Comparison of ENCODE assay signal across 14 cellular contexts in genomic region chr10:3897156-3897555, GRCh38.
DNase-seq lines count a peak whose midpoint lies in the region; ATAC-seq and TF ChIP-seq lines count a peak whose summit lies in the region.
"Had no signal": no experiment of that assay in that cellular context is flagged by ENCODE, and none has a peak within 500 bp of the region (broad histone marks: within the 10 kb centered on the region; RNA-seq: fewer than 3 reads in every experiment).

No MANE protein-coding gene starts in this region.

- no peaks in the 10 kb centered on the region for H3K27me3 ChIP-seq in osteoblast (ENCODE audit: insufficient read depth, low read length)

- no peak for TF ChIP-seq CTCF in osteoblast (IDR thresholded peaks at IDR 0.05; ENCODE audit: extremely low read depth, low read depth, low read length)

- H3K79me2 ChIP-seq in osteoblast (ENCODE audit: insufficient read depth, low read length) = no peaks in the 10 kb centered on the region

- no peaks in the 10 kb centered on the region for H3K36me3 ChIP-seq in osteoblast (ENCODE audit: insufficient read depth, low read length)

- H3K4me1 ChIP-seq in osteoblast (ENCODE audit: insufficient read depth, low read length) = peaks cover 24% of the 10 kb centered on the region

- ATAC-seq in HG03097 (IDR thresholded peaks at IDR 0.05; ENCODE audit: low FRiP score, unreplicated experiment) = no peak
- no peak for ATAC-seq in HG02763 (IDR thresholded peaks at IDR 0.05; ENCODE audit: unreplicated experiment)

- peak overlapping the region; percentile 60 for H3K4me2 ChIP-seq in osteoblast (ENCODE audit: insufficient read depth, low read length)

- no peak overlapping the region for H3K4me3 ChIP-seq in osteoblast (ENCODE audit: insufficient read depth, low read length)

- H3K27ac ChIP-seq in osteoblast (ENCODE audit: low read depth, low read length) = peak overlapping the region; percentile 83

- H4K20me1 ChIP-seq in osteoblast (ENCODE audit: insufficient read depth, low read length) = no peaks in the 10 kb centered on the region

- DNase-seq in EL = peak; percentile 84
- DNase-seq in RPMI7951 (ENCODE audit: low read depth) = peak; percentile 36
- peak; percentile 62 for DNase-seq in dedifferentiated amniotic fluid mesenchymal stem cell (ENCODE audit: extremely low spot score)
- peak; percentile 69 for DNase-seq in osteoblast (ENCODE audit: insufficient read length, low spot score, missing footprints)
- no peak for DNase-seq in mucosa of gallbladder (ENCODE audit: low spot score)
- DNase-seq in SKM-1 treated with dmso at 0.1 percent for 144 hours (lab: John Stamatoyannopoulos, UW; ENCODE audit: unreplicated experiment) = no peak
- DNase-seq: activated CD4-positive, CD25-positive, alpha-beta regulatory T cell treated with anti-CD3 and anti-CD28 coated beads, Interleukin-2, amount 50 U/mL, for 72 hours; activated naive CD8-positive, alpha-beta T cell treated with anti-CD3 and anti-CD28 coated beads for 36 hours; cortex of kidney; DND-41; NCI-H2081 treated with DMSO at 0.1 percent for 48 hours; stimulated activated CD4-positive, alpha-beta T cell treated with anti-CD3 and anti-CD28 coated beads, Interleukin-15, amount 100 ng/mL, for 24 hours had no signal

- H2AFZ ChIP-seq in osteoblast (ENCODE audit: low read length) = no peak overlapping the region

- H3K9me3 ChIP-seq in osteoblast (ENCODE audit: low read depth, low read length) = no peaks in the 10 kb centered on the region

Comparison
In these comparisons a context has a peak if more than half of its experiments do, and no peak if none do; other contexts are left out.
1. DNase-seq: peak in EL (single experiment), RPMI7951 (single experiment), dedifferentiated amniotic fluid mesenchymal stem cell (single experiment) and osteoblast (single experiment); none in mucosa of gallbladder (single experiment) and SKM-1 treated with dmso at 0.1 percent for 144 hours (single experiment).